Comparison of ENCODE assay signal across 1 cellular context in the genomic region with DNA sequence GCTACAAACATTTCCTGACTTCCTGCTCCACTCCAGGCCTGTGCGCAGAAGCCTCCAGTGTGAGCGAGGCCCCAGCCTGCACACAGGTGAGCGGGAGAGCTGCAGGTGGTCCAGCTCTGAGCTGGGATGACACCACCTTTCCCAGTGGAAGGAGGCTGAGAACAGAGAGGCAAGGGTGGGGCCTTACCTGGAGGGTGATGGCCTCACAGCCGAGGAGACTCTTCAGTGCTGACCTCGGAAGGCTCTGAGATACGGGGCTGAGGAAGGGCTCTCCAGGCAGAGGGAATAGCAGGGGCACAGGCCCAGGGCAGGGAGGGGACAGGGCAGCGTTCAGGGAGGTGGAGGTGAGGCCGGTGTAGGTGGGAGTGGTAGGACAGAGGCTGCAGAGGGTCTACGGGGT.
TF ChIP-seq lines count a peak whose summit lies in the region.

No MANE protein-coding gene starts in this region.

TF ChIP-seq in H1, 55 proteins besides CTCF, POLR2A, EP300 and RAD21:
- TF ChIP-seq EGR1 (IDR thresholded peaks at IDR 0.05; ENCODE audit: borderline replicate concordance, low read depth, low read length) (no peak), KDM4A (IDR thresholded peaks at IDR 0.05; ENCODE audit: low read depth, low read length, severe bottlenecking) (no peak), RBBP5 (IDR thresholded peaks at IDR 0.05; ENCODE audit: borderline replicate concordance, low read depth, low read length) (no peak), RFX5 (IDR thresholded peaks at IDR 0.05; ENCODE audit: borderline replicate concordance, low read depth, low read length) (no peak), JUN (IDR thresholded peaks at IDR 0.05; ENCODE audit: low read depth, low read length) (no peak), TAF1 (IDR thresholded peaks at IDR 0.05; ENCODE audit: low read depth, low read length) (no peak), SUZ12 (IDR thresholded peaks at IDR 0.05; ENCODE audit: low read length) (no peak), CTBP2 (IDR thresholded peaks at IDR 0.05; ENCODE audit: borderline replicate concordance, insufficient read depth, insufficient read length, low read length) (no peak), SRF (IDR thresholded peaks at IDR 0.05; ENCODE audit: low read depth, low read length) (no peak), CHD2 (IDR thresholded peaks at IDR 0.05; ENCODE audit: low read length) (no peak), CBX8 (IDR thresholded peaks at IDR 0.05; ENCODE audit: borderline replicate concordance, low read depth, low read length) (no peak), KDM5A (IDR thresholded peaks at IDR 0.05; ENCODE audit: low read length) (no peak), FOSL1 (IDR thresholded peaks at IDR 0.05; ENCODE audit: insufficient read depth, low read depth, low read length) (no peak), GABPA (IDR thresholded peaks at IDR 0.05; ENCODE audit: borderline replicate concordance, insufficient read depth, low read length) (no peak), BCL11A (IDR thresholded peaks at IDR 0.05; ENCODE audit: low read depth in 2 of 2, low read length in 2 of 2) (no peak), CREB1 (IDR thresholded peaks at IDR 0.05) (no peak), TAF7 (optimal IDR thresholded peaks at IDR 0.05; ENCODE audit: borderline replicate concordance, low read depth, low read length) (no peak)
- TF ChIP-seq, protein P1, sequence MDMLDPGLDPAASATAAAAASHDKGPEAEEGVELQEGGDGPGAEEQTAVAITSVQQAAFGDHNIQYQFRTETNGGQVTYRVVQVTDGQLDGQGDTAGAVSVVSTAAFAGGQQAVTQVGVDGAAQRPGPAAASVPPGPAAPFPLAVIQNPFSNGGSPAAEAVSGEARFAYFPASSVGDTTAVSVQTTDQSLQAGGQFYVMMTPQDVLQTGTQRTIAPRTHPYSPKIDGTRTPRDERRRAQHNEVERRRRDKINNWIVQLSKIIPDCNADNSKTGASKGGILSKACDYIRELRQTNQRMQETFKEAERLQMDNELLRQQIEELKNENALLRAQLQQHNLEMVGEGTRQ (IDR thresholded peaks at IDR 0.05; ENCODE audit: low read length) = no peak
- TF ChIP-seq, protein P2, sequence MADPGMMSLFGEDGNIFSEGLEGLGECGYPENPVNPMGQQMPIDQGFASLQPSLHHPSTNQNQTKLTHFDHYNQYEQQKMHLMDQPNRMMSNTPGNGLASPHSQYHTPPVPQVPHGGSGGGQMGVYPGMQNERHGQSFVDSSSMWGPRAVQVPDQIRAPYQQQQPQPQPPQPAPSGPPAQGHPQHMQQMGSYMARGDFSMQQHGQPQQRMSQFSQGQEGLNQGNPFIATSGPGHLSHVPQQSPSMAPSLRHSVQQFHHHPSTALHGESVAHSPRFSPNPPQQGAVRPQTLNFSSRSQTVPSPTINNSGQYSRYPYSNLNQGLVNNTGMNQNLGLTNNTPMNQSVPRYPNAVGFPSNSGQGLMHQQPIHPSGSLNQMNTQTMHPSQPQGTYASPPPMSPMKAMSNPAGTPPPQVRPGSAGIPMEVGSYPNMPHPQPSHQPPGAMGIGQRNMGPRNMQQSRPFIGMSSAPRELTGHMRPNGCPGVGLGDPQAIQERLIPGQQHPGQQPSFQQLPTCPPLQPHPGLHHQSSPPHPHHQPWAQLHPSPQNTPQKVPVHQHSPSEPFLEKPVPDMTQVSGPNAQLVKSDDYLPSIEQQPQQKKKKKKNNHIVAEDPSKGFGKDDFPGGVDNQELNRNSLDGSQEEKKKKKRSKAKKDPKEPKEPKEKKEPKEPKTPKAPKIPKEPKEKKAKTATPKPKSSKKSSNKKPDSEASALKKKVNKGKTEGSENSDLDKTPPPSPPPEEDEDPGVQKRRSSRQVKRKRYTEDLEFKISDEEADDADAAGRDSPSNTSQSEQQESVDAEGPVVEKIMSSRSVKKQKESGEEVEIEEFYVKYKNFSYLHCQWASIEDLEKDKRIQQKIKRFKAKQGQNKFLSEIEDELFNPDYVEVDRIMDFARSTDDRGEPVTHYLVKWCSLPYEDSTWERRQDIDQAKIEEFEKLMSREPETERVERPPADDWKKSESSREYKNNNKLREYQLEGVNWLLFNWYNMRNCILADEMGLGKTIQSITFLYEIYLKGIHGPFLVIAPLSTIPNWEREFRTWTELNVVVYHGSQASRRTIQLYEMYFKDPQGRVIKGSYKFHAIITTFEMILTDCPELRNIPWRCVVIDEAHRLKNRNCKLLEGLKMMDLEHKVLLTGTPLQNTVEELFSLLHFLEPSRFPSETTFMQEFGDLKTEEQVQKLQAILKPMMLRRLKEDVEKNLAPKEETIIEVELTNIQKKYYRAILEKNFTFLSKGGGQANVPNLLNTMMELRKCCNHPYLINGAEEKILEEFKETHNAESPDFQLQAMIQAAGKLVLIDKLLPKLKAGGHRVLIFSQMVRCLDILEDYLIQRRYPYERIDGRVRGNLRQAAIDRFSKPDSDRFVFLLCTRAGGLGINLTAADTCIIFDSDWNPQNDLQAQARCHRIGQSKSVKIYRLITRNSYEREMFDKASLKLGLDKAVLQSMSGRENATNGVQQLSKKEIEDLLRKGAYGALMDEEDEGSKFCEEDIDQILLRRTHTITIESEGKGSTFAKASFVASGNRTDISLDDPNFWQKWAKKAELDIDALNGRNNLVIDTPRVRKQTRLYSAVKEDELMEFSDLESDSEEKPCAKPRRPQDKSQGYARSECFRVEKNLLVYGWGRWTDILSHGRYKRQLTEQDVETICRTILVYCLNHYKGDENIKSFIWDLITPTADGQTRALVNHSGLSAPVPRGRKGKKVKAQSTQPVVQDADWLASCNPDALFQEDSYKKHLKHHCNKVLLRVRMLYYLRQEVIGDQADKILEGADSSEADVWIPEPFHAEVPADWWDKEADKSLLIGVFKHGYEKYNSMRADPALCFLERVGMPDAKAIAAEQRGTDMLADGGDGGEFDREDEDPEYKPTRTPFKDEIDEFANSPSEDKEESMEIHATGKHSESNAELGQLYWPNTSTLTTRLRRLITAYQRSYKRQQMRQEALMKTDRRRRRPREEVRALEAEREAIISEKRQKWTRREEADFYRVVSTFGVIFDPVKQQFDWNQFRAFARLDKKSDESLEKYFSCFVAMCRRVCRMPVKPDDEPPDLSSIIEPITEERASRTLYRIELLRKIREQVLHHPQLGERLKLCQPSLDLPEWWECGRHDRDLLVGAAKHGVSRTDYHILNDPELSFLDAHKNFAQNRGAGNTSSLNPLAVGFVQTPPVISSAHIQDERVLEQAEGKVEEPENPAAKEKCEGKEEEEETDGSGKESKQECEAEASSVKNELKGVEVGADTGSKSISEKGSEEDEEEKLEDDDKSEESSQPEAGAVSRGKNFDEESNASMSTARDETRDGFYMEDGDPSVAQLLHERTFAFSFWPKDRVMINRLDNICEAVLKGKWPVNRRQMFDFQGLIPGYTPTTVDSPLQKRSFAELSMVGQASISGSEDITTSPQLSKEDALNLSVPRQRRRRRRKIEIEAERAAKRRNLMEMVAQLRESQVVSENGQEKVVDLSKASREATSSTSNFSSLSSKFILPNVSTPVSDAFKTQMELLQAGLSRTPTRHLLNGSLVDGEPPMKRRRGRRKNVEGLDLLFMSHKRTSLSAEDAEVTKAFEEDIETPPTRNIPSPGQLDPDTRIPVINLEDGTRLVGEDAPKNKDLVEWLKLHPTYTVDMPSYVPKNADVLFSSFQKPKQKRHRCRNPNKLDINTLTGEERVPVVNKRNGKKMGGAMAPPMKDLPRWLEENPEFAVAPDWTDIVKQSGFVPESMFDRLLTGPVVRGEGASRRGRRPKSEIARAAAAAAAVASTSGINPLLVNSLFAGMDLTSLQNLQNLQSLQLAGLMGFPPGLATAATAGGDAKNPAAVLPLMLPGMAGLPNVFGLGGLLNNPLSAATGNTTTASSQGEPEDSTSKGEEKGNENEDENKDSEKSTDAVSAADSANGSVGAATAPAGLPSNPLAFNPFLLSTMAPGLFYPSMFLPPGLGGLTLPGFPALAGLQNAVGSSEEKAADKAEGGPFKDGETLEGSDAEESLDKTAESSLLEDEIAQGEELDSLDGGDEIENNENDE (IDR thresholded peaks at IDR 0.05; ENCODE audit: insufficient replicate concordance, low read length) = no peak
- TF ChIP-seq, protein P3, sequence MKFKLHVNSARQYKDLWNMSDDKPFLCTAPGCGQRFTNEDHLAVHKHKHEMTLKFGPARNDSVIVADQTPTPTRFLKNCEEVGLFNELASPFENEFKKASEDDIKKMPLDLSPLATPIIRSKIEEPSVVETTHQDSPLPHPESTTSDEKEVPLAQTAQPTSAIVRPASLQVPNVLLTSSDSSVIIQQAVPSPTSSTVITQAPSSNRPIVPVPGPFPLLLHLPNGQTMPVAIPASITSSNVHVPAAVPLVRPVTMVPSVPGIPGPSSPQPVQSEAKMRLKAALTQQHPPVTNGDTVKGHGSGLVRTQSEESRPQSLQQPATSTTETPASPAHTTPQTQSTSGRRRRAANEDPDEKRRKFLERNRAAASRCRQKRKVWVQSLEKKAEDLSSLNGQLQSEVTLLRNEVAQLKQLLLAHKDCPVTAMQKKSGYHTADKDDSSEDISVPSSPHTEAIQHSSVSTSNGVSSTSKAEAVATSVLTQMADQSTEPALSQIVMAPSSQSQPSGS (IDR thresholded peaks at IDR 0.05; ENCODE audit: low read length) = no peak
